In the genomic region with DNA sequence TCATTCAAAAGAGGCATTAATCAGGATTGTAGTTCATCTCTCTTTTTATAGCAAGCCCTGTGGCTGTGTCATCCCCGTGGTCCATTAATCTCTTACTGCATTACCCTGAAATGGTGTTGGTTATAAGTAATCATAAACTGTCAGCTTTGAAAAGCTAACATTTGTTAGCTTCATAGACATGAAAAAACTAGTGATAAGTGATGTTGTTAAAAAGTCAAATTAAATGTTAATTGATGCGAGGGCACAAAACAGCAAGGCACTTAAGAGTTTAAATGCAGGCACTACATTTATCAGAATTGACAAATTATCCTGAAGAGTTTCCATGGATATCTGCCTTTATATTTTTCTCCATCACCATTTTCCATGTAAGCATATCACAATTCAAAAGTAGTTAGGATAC, we compare ENCODE assay signal across 17 cellular contexts.
DNase-seq lines count a peak whose midpoint lies in the region; ATAC-seq and TF ChIP-seq lines count a peak whose summit lies in the region.
"Had no signal": no experiment of that assay in that cellular context is flagged by ENCODE, and none has a peak within 500 bp of the region (broad histone marks: within the 10 kb centered on the region; RNA-seq: fewer than 3 reads in every experiment).

No MANE protein-coding gene starts in this region.

- H3K27me3 Mint-ChIP-seq in type B pancreatic cell: peaks cover 25% of the 10 kb centered on the region
- H3K27me3 Mint-ChIP-seq: CD4-positive, CD25-positive, alpha-beta regulatory T cell had no signal

- no peak overlapping the region for H3K4me3 Mint-ChIP-seq in type B pancreatic cell
- H3K4me3 Mint-ChIP-seq: CD4-positive, CD25-positive, alpha-beta regulatory T cell had no signal

- DNase-seq in SHP77 treated with DMSO at 0.1 percent for 48 hours (lab: John Stamatoyannopoulos, UW) (peak; percentile 36), SHP77 (lab: John Stamatoyannopoulos, UW) (no peak), NCI-H2081 treated with DMSO at 0.1 percent for 48 hours (lab: John Stamatoyannopoulos, UW) (peak; percentile 67), NCI-H69 (lab: John Stamatoyannopoulos, UW) (peak; percentile 23), H4 (ENCODE audit: low spot score) (no peak), kidney glomerular epithelial cell (lab: John Stamatoyannopoulos, UW) (no peak), type B pancreatic cell (ENCODE audit: extremely low spot score, unreplicated experiment) (no peak)
- DNase-seq: BE2C; CD4-positive, CD25-positive, alpha-beta regulatory T cell; COR-L47; DMS 273 treated with DMSO at 0.1 percent for 48 hours; H7; IMR-90; NCI-H2029; NCI-H526; Right ventricle myocardium superior had no signal

- H3K27ac Mint-ChIP-seq in type B pancreatic cell: no peak overlapping the region
- H3K27ac Mint-ChIP-seq: CD4-positive, CD25-positive, alpha-beta regulatory T cell had no signal

- no peaks in the 10 kb centered on the region for H3K4me1 Mint-ChIP-seq in type B pancreatic cell (ENCODE audit: unreplicated experiment)
- H3K4me1 Mint-ChIP-seq: CD4-positive, CD25-positive, alpha-beta regulatory T cell had no signal

- H3K36me3 Mint-ChIP-seq in type B pancreatic cell: no peaks in the 10 kb centered on the region
- H3K36me3 Mint-ChIP-seq: CD4-positive, CD25-positive, alpha-beta regulatory T cell had no signal

- no peak for TF ChIP-seq CTCF in type B pancreatic cell (conservative IDR thresholded peaks at IDR 0.05)

- no peaks in the 10 kb centered on the region for H3K9me3 Mint-ChIP-seq in type B pancreatic cell

- no peak for ATAC-seq in HG03095 (IDR thresholded peaks at IDR 0.05; ENCODE audit: unreplicated experiment)

Comparison
In these comparisons a context has a peak if more than half of its experiments do, and no peak if none do; other contexts are left out.
1. DNase-seq: peak in SHP77 treated with DMSO at 0.1 percent for 48 hours (single experiment), NCI-H2081 treated with DMSO at 0.1 percent for 48 hours (single experiment) and NCI-H69 (single experiment); none in SHP77 (0 of 2), H4 (single experiment), kidney glomerular epithelial cell (single experiment) and type B pancreatic cell (single experiment).